Comparison of ENCODE assay signal across 25 cellular contexts in the genomic region with DNA sequence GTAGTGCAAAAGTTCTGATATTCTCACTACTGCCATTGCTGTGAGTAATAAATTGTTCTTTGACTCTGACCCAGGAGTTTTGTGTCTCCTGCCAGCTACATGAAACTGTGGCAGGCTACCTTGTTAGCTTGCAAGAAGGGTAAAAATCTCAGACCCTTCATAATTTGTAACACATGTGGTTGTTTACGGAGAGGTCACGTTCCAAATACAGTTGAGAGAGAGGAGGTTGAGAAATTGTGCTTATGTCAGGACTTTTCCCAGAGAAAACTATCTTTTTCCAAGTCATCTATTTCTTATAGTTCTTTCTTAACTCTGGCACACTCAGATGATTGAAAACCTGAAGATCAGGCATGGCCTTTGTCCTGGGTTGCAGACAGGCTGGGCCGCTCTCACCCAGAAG.
"Had no signal": no experiment of that assay in that cellular context is flagged by ENCODE, and none has a peak within 500 bp of the region (broad histone marks: within the 10 kb centered on the region; RNA-seq: fewer than 3 reads in every experiment).

No MANE protein-coding gene starts in this region.

- H3K27ac ChIP-seq: body of pancreas, epithelial cell of prostate, esophagus squamous epithelium, heart right ventricle, lower lobe of right lung, neural progenitor cell, right atrium auricular region, spleen had no signal

- H3K9ac ChIP-seq: neural progenitor cell had no signal

- H3K4me3 Mint-ChIP-seq: activated CD4-positive, alpha-beta T cell treated with anti-CD3 and anti-CD28 coated beads for 36 hours; activated CD8-positive, alpha-beta T cell treated with anti-CD3 and anti-CD28 coated beads, Interleukin-2, amount 10 ng/mL, durations not matched to agents 7 days and 5 days; activated T-cell treated with anti-CD3 and anti-CD28 coated beads, Interleukin-2, amount 50 U/mL, for 72 hours; natural killer cell; neural progenitor cell had no signal

- ATAC-seq: activated CD4-positive, alpha-beta T cell treated with anti-CD3 and anti-CD28 coated beads for 36 hours; activated CD8-positive, alpha-beta T cell treated with anti-CD3 and anti-CD28 coated beads, Interleukin-2, amount 10 ng/mL, durations not matched to agents 7 days and 5 days; activated naive CD4-positive, alpha-beta T cell treated with anti-CD3 and anti-CD28 coated beads, Interleukin-2, amount 50 U/mL, for 72 hours; activated T-cell treated with anti-CD3 and anti-CD28 coated beads, Interleukin-2, amount 50 U/mL, for 72 hours; body of pancreas; heart right ventricle; left lobe of liver; lower lobe of right lung; natural killer cell had no signal

- H3K4me1 ChIP-seq: neural progenitor cell had no signal

- H3K27me3 ChIP-seq: body of pancreas, esophagus squamous epithelium, heart right ventricle, neural progenitor cell, right atrium auricular region had no signal

- DNase-seq: activated CD4-positive, alpha-beta T cell treated with anti-CD3 and anti-CD28 coated beads for 36 hours; activated CD4-positive, CD25-positive, alpha-beta regulatory T cell; activated CD8-positive, alpha-beta T cell treated with anti-CD3 and anti-CD28 coated beads, Interleukin-2, amount 10 ng/mL, durations not matched to agents 7 days and 5 days; activated naive CD4-positive, alpha-beta T cell; activated T-cell treated with anti-CD3 and anti-CD28 coated beads for 4 hours; activated T-cell treated with anti-CD3 and anti-CD28 coated beads, Interleukin-2, amount 50 U/mL, for 72 hours; anterior cingulate cortex; body of pancreas; effector CD8-positive, alpha-beta T cell; esophagus squamous epithelium; foreskin melanocyte; heart right ventricle; kidney glomerular epithelial cell; lower lobe of right lung; mesenchymal stem cell; natural killer cell; occipital lobe; spleen; stimulated activated naive CD4-positive, alpha-beta T cell; trophoblast cell had no signal

- H3K27ac Mint-ChIP-seq: activated CD4-positive, alpha-beta T cell treated with anti-CD3 and anti-CD28 coated beads for 36 hours; activated CD8-positive, alpha-beta T cell treated with anti-CD3 and anti-CD28 coated beads, Interleukin-2, amount 10 ng/mL, durations not matched to agents 7 days and 5 days; activated naive CD4-positive, alpha-beta T cell treated with anti-CD3 and anti-CD28 coated beads, Interleukin-2, amount 50 U/mL, for 72 hours; activated T-cell treated with anti-CD3 and anti-CD28 coated beads, Interleukin-2, amount 50 U/mL, for 72 hours; natural killer cell; neural progenitor cell had no signal

- H3K4me3 ChIP-seq: body of pancreas, esophagus squamous epithelium, heart right ventricle, lower lobe of right lung, neural progenitor cell, right atrium auricular region, spleen had no signal

- H3K36me3 ChIP-seq: esophagus squamous epithelium, heart right ventricle, lower lobe of right lung, neural progenitor cell, right atrium auricular region, spleen had no signal

- H2AFZ ChIP-seq: neural progenitor cell had no signal

- H3K9me3 Mint-ChIP-seq: activated naive CD4-positive, alpha-beta T cell treated with anti-CD3 and anti-CD28 coated beads, Interleukin-2, amount 50 U/mL, for 72 hours; activated T-cell treated with anti-CD3 and anti-CD28 coated beads, Interleukin-2, amount 50 U/mL, for 72 hours; natural killer cell; neural progenitor cell had no signal

- H3K36me3 Mint-ChIP-seq: activated naive CD4-positive, alpha-beta T cell treated with anti-CD3 and anti-CD28 coated beads, Interleukin-2, amount 50 U/mL, for 72 hours; natural killer cell; neural progenitor cell had no signal

- H3K4me2 ChIP-seq: neural progenitor cell had no signal

- H3K4me1 Mint-ChIP-seq: activated CD4-positive, alpha-beta T cell treated with anti-CD3 and anti-CD28 coated beads for 36 hours; natural killer cell; neural progenitor cell had no signal

- H3K9me3 ChIP-seq: body of pancreas, esophagus squamous epithelium, heart right ventricle, lower lobe of right lung, right atrium auricular region, spleen had no signal
